Comparison of ENCODE assay signal across 8 cellular contexts in the genomic region with DNA sequence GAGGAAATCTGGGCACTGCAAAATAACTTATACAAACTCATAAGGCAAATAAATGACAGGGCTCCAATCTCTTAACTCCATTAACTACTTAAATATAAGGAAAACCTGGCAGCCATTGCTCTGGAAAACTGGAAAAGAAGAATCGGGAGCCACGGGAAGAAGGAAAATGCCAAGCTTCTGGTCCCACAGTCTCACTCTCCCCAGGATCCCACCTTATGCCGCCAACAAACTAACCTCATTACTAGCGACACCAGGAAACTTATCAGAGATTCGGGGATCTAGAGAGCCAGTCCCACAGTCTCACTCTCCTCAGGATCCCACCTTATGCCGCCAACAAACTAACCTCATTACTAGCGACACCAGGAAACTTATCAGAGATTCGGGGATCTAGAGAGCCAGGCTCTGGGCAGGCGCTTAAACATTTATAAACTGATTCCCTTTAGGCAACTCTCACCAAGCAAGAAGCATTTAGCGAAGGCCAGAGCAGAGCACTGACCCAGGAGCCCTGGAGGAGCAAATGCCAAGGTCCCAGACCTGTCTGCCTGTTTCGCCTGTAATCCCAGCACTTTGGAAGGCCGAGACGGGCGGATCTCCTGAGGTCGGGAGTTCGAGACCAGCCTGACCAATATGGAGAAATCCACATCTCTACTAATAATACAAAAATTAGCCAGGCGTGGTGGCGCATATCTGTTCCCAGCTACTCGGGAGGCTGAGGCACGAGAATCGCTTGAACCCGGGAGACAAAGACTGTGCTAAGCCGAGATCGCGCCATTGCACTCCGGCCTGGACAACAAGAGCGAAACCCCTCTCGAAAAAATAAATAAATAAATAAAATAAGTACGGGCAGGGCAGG. TPM values are rescaled to one million over a fixed set of nuclear protein-coding genes. Genes with fewer than 3 reads are reported as not detected.
DNase-seq lines count a peak whose midpoint lies in the region; ATAC-seq, FAIRE-seq and TF ChIP-seq lines count a peak whose summit lies in the region.

No MANE protein-coding gene starts in this region.

- TF ChIP-seq CTCF in GM12865 (IDR thresholded peaks at IDR 0.05; ENCODE audit: insufficient read depth, low read depth, low read length, missing control alignments): no peak
- TF ChIP-seq CTCF in OCI-LY1 (IDR thresholded peaks at IDR 0.05; ENCODE audit: low read length): no peak

- H3K27me3 ChIP-seq in OCI-LY1 (ENCODE audit: insufficient read depth, low read length) (no peaks in the 10 kb centered on the region), neuronal stem cell (ENCODE audit: control insufficient read depth in 3 of 3, insufficient read depth in 3 of 3, low read depth in 1 of 3, low read length in 3 of 3) (peaks cover 0 to 10% (median 0%) of the 10 kb centered on the region in 3 experiments)
- no peaks in the 10 kb centered on the region for H3K27me3 ChIP-seq in effector memory CD4-positive, alpha-beta T cell (replicated peaks; ENCODE audit: control insufficient read depth, insufficient read depth, low read length, poor library complexity, severe bottlenecking)

- DNase-seq in GM12865 (ENCODE audit: low read depth) (no peak), neuronal stem cell (ENCODE audit: low spot score) (no peak), NCI-H524 treated with DMSO at 0.1 percent for 48 hours (lab: John Stamatoyannopoulos, UW) (no peak), GM12892 (ENCODE audit: insufficient read length) (no peak), MV-4-11 (lab: John Stamatoyannopoulos, UW) (no peak)
- DNase-seq in effector memory CD4-positive, alpha-beta T cell: no peak

- H4K20me1 ChIP-seq in OCI-LY1 (ENCODE audit: insufficient read depth, low read length): 0 out of 2 replicates have a peak, but pooled peaks cover 4% of the 10 kb centered on the region

- no peak overlapping the region for H4K8ac ChIP-seq in neuronal stem cell (ENCODE audit: low read depth, low read length)

- H3K9me2 ChIP-seq in OCI-LY1 (ENCODE audit: low read depth, low read length): no peaks in the 10 kb centered on the region

- H3F3A ChIP-seq in OCI-LY1 (ENCODE audit: insufficient read depth, low read length): no peaks in the 10 kb centered on the region

- H2BK12ac ChIP-seq in neuronal stem cell (ENCODE audit: low read length): no peak overlapping the region

- H3K4me2 ChIP-seq in OCI-LY1 (ENCODE audit: low read length) (peak overlapping the region; percentile 69), neuronal stem cell (ENCODE audit: insufficient read depth, low read length, poor library complexity, severe bottlenecking) (peak overlapping the region; percentile 62)

- peak overlapping the region; percentile 74 for H3K27ac ChIP-seq in OCI-LY1 (ENCODE audit: low read depth, low read length, poor library complexity, severe bottlenecking)
- peak overlapping the region; percentile 82 for H3K27ac ChIP-seq in effector memory CD4-positive, alpha-beta T cell (ENCODE audit: insufficient read depth, low read length, poor library complexity, severe bottlenecking)
- no peak overlapping the region for H3K27ac ChIP-seq in neuronal stem cell (replicated peaks; ENCODE audit: low read length)

- H3K9me3 ChIP-seq in OCI-LY1 (ENCODE audit: low read length): no peaks in the 10 kb centered on the region
- H3K9me3 ChIP-seq in effector memory CD4-positive, alpha-beta T cell (ENCODE audit: control insufficient read depth, low read length): no peaks in the 10 kb centered on the region
- peaks cover 0 to 8% of the 10 kb centered on the region in 2 donors for H3K9me3 ChIP-seq in neuronal stem cell (replicated peaks in 1 of 2; ENCODE audit: control insufficient read depth in 2 of 2, insufficient read depth in 1 of 2, low read depth in 1 of 2, low read length in 2 of 2)

- H3K36me3 ChIP-seq in OCI-LY1 (ENCODE audit: insufficient read depth, low read length) (peaks cover 26% of the 10 kb centered on the region; the same call in 1 of the 2 replicates), neuronal stem cell (replicated peaks in 1 of 2; ENCODE audit: control insufficient read depth in 2 of 2, insufficient read depth in 2 of 2, low read length in 2 of 2) (peaks cover 0 to 36% of the 10 kb centered on the region in 2 donors)
- peaks cover 7% of the 10 kb centered on the region for H3K36me3 ChIP-seq in effector memory CD4-positive, alpha-beta T cell (ENCODE audit: control insufficient read depth, insufficient read depth, low read length)

- H2BK15ac ChIP-seq in neuronal stem cell (ENCODE audit: low read length): no peak overlapping the region

- peaks cover 44% of the 10 kb centered on the region for H3K4me1 ChIP-seq in OCI-LY1 (ENCODE audit: insufficient read depth, low read length, severe bottlenecking)
- peaks cover 17% of the 10 kb centered on the region for H3K4me1 ChIP-seq in effector memory CD4-positive, alpha-beta T cell (ENCODE audit: control insufficient read depth, insufficient read depth, low read length, poor library complexity, severe bottlenecking)
- H3K4me1 ChIP-seq in neuronal stem cell (ENCODE audit: control insufficient read depth in 2 of 2, insufficient read depth in 1 of 2, low read depth in 1 of 2, low read length in 2 of 2): peaks cover 0 to 4% of the 10 kb centered on the region in 2 donors

- FAIRE-seq in GM12892 (lab: Jason Lieb, UNC): no peak

- peak overlapping the region; percentile 96 for H3K23ac ChIP-seq in neuronal stem cell (ENCODE audit: low read depth, low read length, poor library complexity)

- H3K4ac ChIP-seq in neuronal stem cell (ENCODE audit: low read length): no peak overlapping the region

- H3K18ac ChIP-seq in neuronal stem cell (ENCODE audit: low read length): no peak overlapping the region

- H3K79me2 ChIP-seq in OCI-LY1 (ENCODE audit: insufficient read depth, low read length): peaks cover 54% of the 10 kb centered on the region

- H2AK5ac ChIP-seq in neuronal stem cell (ENCODE audit: low read depth, low read length): peak overlapping the region; percentile 20

- peak overlapping the region; percentile 61 for H2BK5ac ChIP-seq in neuronal stem cell (ENCODE audit: low read length)

- H3K14ac ChIP-seq in neuronal stem cell (ENCODE audit: low read length): no peak overlapping the region

- TF ChIP-seq POLR2A in GM12892 (IDR thresholded peaks at IDR 0.05; ENCODE audit: low read depth, low read length): no peak

- no peak overlapping the region for H4K91ac ChIP-seq in neuronal stem cell (ENCODE audit: low read depth, low read length, poor library complexity)

- H3K79me1 ChIP-seq in neuronal stem cell (ENCODE audit: low read depth, low read length): no peaks in the 10 kb centered on the region

- H3K9ac ChIP-seq in OCI-LY1 (ENCODE audit: low read length): peak overlapping the region; percentile 85
- H3K9ac ChIP-seq in neuronal stem cell (ENCODE audit: low read depth, low read length, poor library complexity): peak overlapping the region; percentile 93

- H3K4me3 ChIP-seq in GM12865 (ENCODE audit: low read depth, low read length) (peak overlapping the region; percentile 92), OCI-LY1 (ENCODE audit: low read depth, low read length, poor library complexity, severe bottlenecking) (peak overlapping the region; percentile 90), neuronal stem cell (ENCODE audit: low read length in 2 of 2) (peak overlapping the region; percentile 88 to 99)
- H3K4me3 ChIP-seq in effector memory CD4-positive, alpha-beta T cell (ENCODE audit: insufficient read depth, low read depth, low read length, poor library complexity, severe bottlenecking): peak overlapping the region; percentile 89

- WGBS in neuronal stem cell (ENCODE audit: extremely low coverage in 2 of 2, insufficient read length in 2 of 2, insufficient replicate concordance in 1 of 2), 2 donors: no CpG with 5 or more reads among the region's 29 CpGs

- H2BK120ac ChIP-seq in neuronal stem cell (ENCODE audit: low read depth, low read length): no peak overlapping the region

- no peak for ATAC-seq in HG03342 (IDR thresholded peaks at IDR 0.05; ENCODE audit: unreplicated experiment)

- H2AFZ ChIP-seq in OCI-LY1 (ENCODE audit: low read length) (no peak overlapping the region), neuronal stem cell (ENCODE audit: low read length) (peak overlapping the region; percentile 88)

RNA-seq across cellular contexts. Expression of a gene that starts 0.7 kb away (rescaled TPM):
- 128 TPM for polyA plus RNA-seq in neuronal stem cell (2013, experiment 1 of 2)
- 125 TPM for polyA plus RNA-seq in neuronal stem cell (2013, experiment 2 of 2)
- polyA plus RNA-seq in GM12892 (2012; ENCODE audit: missing spikeins): 86.5 TPM
